In genomic region chr14:92711976-92712653, GRCh38 we compare ENCODE assay signal across 21 cellular contexts.
"Had no signal": no experiment of that assay in that cellular context is flagged by ENCODE, and none has a peak within 500 bp of the region (broad histone marks: within the 10 kb centered on the region; RNA-seq: fewer than 3 reads in every experiment).

No MANE protein-coding gene starts in this region.

- H3K36me3 ChIP-seq: neural progenitor cell, ovary had no signal

- FAIRE-seq: endothelial cell of umbilical vein, small intestine had no signal

- H3K27me3 ChIP-seq: gastrocnemius medialis, heart right ventricle, neural progenitor cell, ovary, right atrium auricular region, suprapubic skin, tibial artery, upper lobe of right lung, vagina had no signal

- ATAC-seq: gastrocnemius medialis, lower lobe of right lung, natural killer cell, upper lobe of right lung had no signal

- H2AFZ ChIP-seq: neural progenitor cell had no signal

- H3K4me2 ChIP-seq: neural progenitor cell had no signal

- H3K9ac ChIP-seq: neural progenitor cell had no signal

- H3K9me3 ChIP-seq: gastrocnemius medialis, heart right ventricle, left ventricle myocardium inferior, lower lobe of right lung, ovary, right atrium auricular region, suprapubic skin, tibial artery, upper lobe of right lung, vagina had no signal

- H3K4me1 ChIP-seq: gastrocnemius medialis, left ventricle myocardium inferior, lower lobe of right lung, neural progenitor cell, suprapubic skin, upper lobe of right lung, vagina had no signal

- DNase-seq: dermis blood vessel endothelial cell; effector CD4-positive, alpha-beta T cell; endodermal cell; gastrocnemius medialis; heart right ventricle; islet precursor cell; left ventricle myocardium inferior; lower lobe of right lung; natural killer cell; nucleus accumbens; ovary; small intestine; stimulated activated CD4-positive, alpha-beta T cell treated with anti-CD3 and anti-CD28 coated beads, Interleukin-12 subunit alpha, Interleukin-12 subunit beta, amount 100 ng/mL, for 4 hours; stimulated activated naive CD4-positive, alpha-beta T cell treated with Interleukin-2 at 50 U/mL for 16 hours; tibial artery; upper lobe of right lung had no signal

- H3K4me3 ChIP-seq: gastrocnemius medialis, heart right ventricle, left ventricle myocardium inferior, lower lobe of right lung, neural progenitor cell, ovary, right atrium auricular region, suprapubic skin, tibial artery, upper lobe of right lung, vagina had no signal

- H3K27ac ChIP-seq: gastrocnemius medialis, heart right ventricle, left ventricle myocardium inferior, lower lobe of right lung, neural progenitor cell, ovary, right atrium auricular region, suprapubic skin, tibial artery, upper lobe of right lung, vagina had no signal
